ENCODE assay signal across 8 cellular contexts in the genomic region with DNA sequence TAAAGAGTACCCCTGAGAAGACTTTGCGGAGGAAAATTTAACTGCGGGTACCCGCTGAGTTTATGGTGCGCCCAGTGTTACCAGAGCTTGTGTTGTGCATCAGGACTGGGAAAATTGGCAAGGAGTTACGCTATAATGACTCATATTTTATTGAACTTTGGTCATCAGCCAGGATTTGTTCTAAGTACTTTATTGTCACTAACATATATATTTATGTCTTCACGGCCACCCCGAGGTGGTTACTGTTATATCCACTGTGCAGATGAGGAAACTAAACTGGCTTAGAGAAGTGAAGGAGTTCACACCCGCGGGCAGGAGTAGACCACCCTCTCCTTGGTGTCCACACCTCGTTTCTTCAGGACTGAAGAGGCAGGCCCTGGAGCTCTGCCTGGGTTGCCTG. TPM values are rescaled to one million over a fixed set of nuclear protein-coding genes. Genes with fewer than 3 reads are reported as not detected.
DNase-seq lines count a peak whose midpoint lies in the region; ATAC-seq and TF ChIP-seq lines count a peak whose summit lies in the region.

No MANE protein-coding gene starts in this region.

- no peaks in the 10 kb centered on the region for H3K9me3 Mint-ChIP-seq in nephron progenitor cell

- H3K4me2 ChIP-seq in GM23248 (ENCODE audit: unreplicated experiment) = peak overlapping the region; percentile 94
- H3K4me2 ChIP-seq in SU-DHL-6 (ENCODE audit: low read depth, low read length, poor library complexity, severe bottlenecking) = peak overlapping the region; percentile 58

- TF ChIP-seq POLR2A in erythroblast (IDR thresholded peaks at IDR 0.05; ENCODE audit: low read length) = no peak

- peaks cover 10% of the 10 kb centered on the region for H3K36me3 Mint-ChIP-seq in nephron progenitor cell (ENCODE audit: low read depth)

- H3K27me3 Mint-ChIP-seq in nephron progenitor cell (ENCODE audit: low read depth, poor library complexity) = peaks cover 17% of the 10 kb centered on the region

- H3K4me3 ChIP-seq in GM23248 = peak overlapping the region; percentile 96
- peak overlapping the region; percentile 53 for H3K4me3 ChIP-seq in SU-DHL-6 (ENCODE audit: insufficient read depth, low read length, poor library complexity, severe bottlenecking)

- H3K27ac ChIP-seq in GM23248 = peak overlapping the region; percentile 95
- no peak overlapping the region for H3K27ac ChIP-seq in SU-DHL-6 (ENCODE audit: low read depth, low read length)

- H3K9ac ChIP-seq in GM23248 = peak overlapping the region; percentile 98
- peak overlapping the region; percentile 52 for H3K9ac ChIP-seq in SU-DHL-6 (ENCODE audit: low read length)

- H3K27me3 ChIP-seq in GM23248 (replicated peaks; ENCODE audit: insufficient read depth) (no peaks in the 10 kb centered on the region), SU-DHL-6 (ENCODE audit: low read length) (no peaks in the 10 kb centered on the region)

- H4K20me1 ChIP-seq in GM23248 (ENCODE audit: insufficient read depth) = no peaks in the 10 kb centered on the region
- no peaks in the 10 kb centered on the region for H4K20me1 ChIP-seq in SU-DHL-6 (ENCODE audit: low read depth, low read length)

- H3F3A ChIP-seq in GM23248 (ENCODE audit: insufficient read depth) (peaks cover 8% of the 10 kb centered on the region), SU-DHL-6 (ENCODE audit: insufficient read depth) (no peaks in the 10 kb centered on the region)

- DNase-seq in A172 (ENCODE audit: low spot score) (peak; percentile 66), GM23248 (peak; percentile 88), erythroblast (lab: John Stamatoyannopoulos, UW) (peak; percentile 49 to 51), nephron progenitor cell (no peak)

- H3K9me2 ChIP-seq in GM23248 (ENCODE audit: insufficient read depth) (no peaks in the 10 kb centered on the region), SU-DHL-6 (replicated peaks; ENCODE audit: insufficient read depth, low read length) (no peaks in the 10 kb centered on the region)

- ATAC-seq in GM19452 (IDR thresholded peaks at IDR 0.05; ENCODE audit: unreplicated experiment) (no peak), HG03159 (IDR thresholded peaks at IDR 0.05; ENCODE audit: unreplicated experiment) (no peak), GM18907 (IDR thresholded peaks at IDR 0.05; ENCODE audit: unreplicated experiment) (no peak)

- H3K4me1 Mint-ChIP-seq in nephron progenitor cell = peaks cover 29% of the 10 kb centered on the region

- in situ Hi-C loops in GM23248 (cut with MboI) = no loop called here

- peak overlapping the region; percentile 83 for H3K4me3 Mint-ChIP-seq in nephron progenitor cell

- 2% methylated on average over 10 of the region's 10 CpGs for whole genome bisulfite sequencing in GM23248 (ENCODE audit: low coverage in 1 of 2, low lambda C conversion rate in 2 of 2, missing lambda C conversion rate in 2 of 2), 2 experiments

- TF ChIP-seq CTCF in SU-DHL-6 (IDR thresholded peaks at IDR 0.05; ENCODE audit: insufficient read depth, low read length, poor library complexity, severe bottlenecking) (no peak), nephron progenitor cell (IDR thresholded peaks at IDR 0.05) (no peak)

- H3K27ac Mint-ChIP-seq in nephron progenitor cell = no peak overlapping the region

- H3K4me1 ChIP-seq in GM23248 (ENCODE audit: insufficient read depth) = 0 out of 2 replicates have a peak, but pooled peaks cover 6% of the 10 kb centered on the region

- H2AFZ ChIP-seq in GM23248 (peak overlapping the region; percentile 96), SU-DHL-6 (ENCODE audit: low read depth, low read length, severe bottlenecking) (peak overlapping the region; percentile 89)

- H3K79me2 ChIP-seq in GM23248 (ENCODE audit: insufficient read depth) = no peaks in the 10 kb centered on the region
- H3K79me2 ChIP-seq in SU-DHL-6 (ENCODE audit: insufficient read depth, low read length) = no peaks in the 10 kb centered on the region

- H3K36me3 ChIP-seq in GM23248 (ENCODE audit: low read depth) (no peaks in the 10 kb centered on the region; the same call in 1 of the 2 replicates), SU-DHL-6 (ENCODE audit: low read length) (no peaks in the 10 kb centered on the region)

- H3K9me3 ChIP-seq in GM23248 (ENCODE audit: low read depth) (no peaks in the 10 kb centered on the region), SU-DHL-6 (ENCODE audit: insufficient read depth, low read length) (no peaks in the 10 kb centered on the region)

RNA-seq across cellular contexts. Expression of a gene that starts 0.7 kb away (rescaled TPM):
- 6.5 and 6.9 TPM in 2 replicates for total RNA-seq in A172 (2014; rRNA removed; shearing (Covaris generic))
- 10.0 and 13.3 TPM in 2 replicates for total RNA-seq in GM23248 (2014; rRNA removed; shearing (Covaris generic))
- 10.3 and 13.7 TPM in 2 replicates for polyA plus RNA-seq in GM23248 (2016; fragmentation: Nextera tagmentation; extraction: Ambion mirVana)

RNA-seq across cellular contexts. Expression of a gene that starts 19.0 kb away (rescaled TPM):
- not detected in 2 replicates for total RNA-seq in A172 (2014; rRNA removed; shearing (Covaris generic))
- not detected in 2 replicates for total RNA-seq in GM23248 (2014; rRNA removed; shearing (Covaris generic))
- not detected in 2 replicates for polyA plus RNA-seq in GM23248 (2016; fragmentation: Nextera tagmentation; extraction: Ambion mirVana)

RNA-seq across cellular contexts. Expression of a gene that starts 28.7 kb away (rescaled TPM):
- total RNA-seq in A172 (2014; rRNA removed; shearing (Covaris generic)) = 163 and 173 TPM in 2 replicates
- total RNA-seq in GM23248 (2014; rRNA removed; shearing (Covaris generic)) = 127 and 209 TPM in 2 replicates
- 99.8 and 104 TPM in 2 replicates for polyA plus RNA-seq in GM23248 (2016; fragmentation: Nextera tagmentation; extraction: Ambion mirVana)
